Comparison of ENCODE assay signal across 20 cellular contexts in genomic region chr6:72446427-72446826, GRCh38.
A peak's percentile ranks its signal among the peaks of the same experiment; 100 is the strongest.
DNase-seq lines count a peak whose midpoint lies in the region; ATAC-seq and TF ChIP-seq lines count a peak whose summit lies in the region.
"Had no signal": no experiment of that assay in that cellular context is flagged by ENCODE, and none has a peak within 500 bp of the region (broad histone marks: within the 10 kb centered on the region; RNA-seq: fewer than 3 reads in every experiment).

No MANE protein-coding gene starts in this region.

- H3K27ac ChIP-seq in GM23338 (ENCODE audit: low read depth) = no peak overlapping the region

- H3K4me1 ChIP-seq in GM23338 (ENCODE audit: insufficient read depth) = peaks cover 15% of the 10 kb centered on the region

- no peak overlapping the region for H3K27ac Mint-ChIP-seq in GM23338
- H3K27ac Mint-ChIP-seq: activated CD4-positive, alpha-beta memory T cell treated with anti-CD3 and anti-CD28 coated beads for 36 hours; dendritic cell treated with granulocyte-macrophage colony-stimulating factor and Interleukin-4, amounts not matched to agents 40 ng/mL and 50 ng/mL, for 4 days; stimulated activated naive B cell treated with anti-CD40 and anti-IgM and Interleukin-4, amounts not matched to agents 10 μg/mL and 1 μg/mL and 100 μg/mL, for 72 hours had no signal

- H3K4me1 Mint-ChIP-seq in GM23338 = peaks cover 17% of the 10 kb centered on the region

- H4K20me1 ChIP-seq in GM23338 (replicated peaks; ENCODE audit: insufficient read depth) = no peaks in the 10 kb centered on the region

- H3K9me3 Mint-ChIP-seq in GM23338 = no peaks in the 10 kb centered on the region
- H3K9me3 Mint-ChIP-seq: activated CD4-positive, alpha-beta memory T cell treated with anti-CD3 and anti-CD28 coated beads for 36 hours; dendritic cell treated with granulocyte-macrophage colony-stimulating factor and Interleukin-4, amounts not matched to agents 40 ng/mL and 50 ng/mL, for 4 days; stimulated activated naive B cell treated with anti-CD40 and anti-IgM and Interleukin-4, amounts not matched to agents 10 μg/mL and 1 μg/mL and 100 μg/mL, for 72 hours had no signal

- H3K4me2 ChIP-seq in GM23338 = no peak overlapping the region

- no peaks in the 10 kb centered on the region for H3K27me3 ChIP-seq in GM23338 (ENCODE audit: insufficient read depth)

- no peaks in the 10 kb centered on the region for H3K36me3 ChIP-seq in GM23338 (ENCODE audit: insufficient read depth)

- no peaks in the 10 kb centered on the region for H3K27me3 Mint-ChIP-seq in GM23338 (ENCODE audit: insufficient read depth, low read depth, poor library complexity)
- H3K27me3 Mint-ChIP-seq: activated CD4-positive, alpha-beta memory T cell treated with anti-CD3 and anti-CD28 coated beads for 36 hours; dendritic cell treated with granulocyte-macrophage colony-stimulating factor and Interleukin-4, amounts not matched to agents 40 ng/mL and 50 ng/mL, for 4 days had no signal

- no peak for ATAC-seq in GM23338
- ATAC-seq in GM21423 (IDR thresholded peaks at IDR 0.05; ENCODE audit: unreplicated experiment) = no peak
- ATAC-seq: stimulated activated naive B cell treated with anti-CD40 and anti-IgM and Interleukin-4, amounts not matched to agents 10 μg/mL and 1 μg/mL and 100 μg/mL, for 72 hours had no signal

- no peaks in the 10 kb centered on the region for H3F3A ChIP-seq in GM23338 (replicated peaks; ENCODE audit: low read depth)

- no peak overlapping the region for H3K4me3 Mint-ChIP-seq in GM23338
- H3K4me3 Mint-ChIP-seq: activated CD4-positive, alpha-beta memory T cell treated with anti-CD3 and anti-CD28 coated beads for 36 hours; dendritic cell treated with granulocyte-macrophage colony-stimulating factor and Interleukin-4, amounts not matched to agents 40 ng/mL and 50 ng/mL, for 4 days; stimulated activated naive B cell treated with anti-CD40 and anti-IgM and Interleukin-4, amounts not matched to agents 10 μg/mL and 1 μg/mL and 100 μg/mL, for 72 hours had no signal

- no peak overlapping the region for H3K4me3 ChIP-seq in GM23338
- no peak overlapping the region for H3K4me3 ChIP-seq in epithelial cell of esophagus (ENCODE audit: low read length)

- H3K79me2 ChIP-seq in GM23338 (replicated peaks; ENCODE audit: insufficient read depth) = no peaks in the 10 kb centered on the region

- H2AFZ ChIP-seq in GM23338 = no peak overlapping the region

- no peaks in the 10 kb centered on the region for H3K9me2 ChIP-seq in GM23338 (ENCODE audit: insufficient read depth)

- DNase-seq in GM23338 (ENCODE audit: low spot score) (peak; percentile 4), RKO (ENCODE audit: low spot score) (peak; percentile 5), epithelial cell of esophagus (ENCODE audit: low read depth) (peak; percentile 36), myocyte (ENCODE audit: low read depth) (peak; percentile 53), NCI-H345 treated with DMSO at 0.1 percent for 48 hours (lab: John Stamatoyannopoulos, UW; ENCODE audit: unreplicated experiment) (no peak)
- no peak for DNase-seq in stimulated activated CD4-positive, alpha-beta T cell treated with anti-CD3 and anti-CD28 coated beads, Interleukin-1b, Interleukin-23, amount 100 ng/mL, for 48 hours
- DNase-seq: activated CD4-positive, alpha-beta memory T cell treated with anti-CD3 and anti-CD28 coated beads for 36 hours; activated CD4-positive, CD25-positive, alpha-beta regulatory T cell; activated gamma-delta T cell treated with Interleukin-2 at 50 U/mL for 16 hours; activated T-cell treated with anti-CD3 and anti-CD28 coated beads for 4 hours; DMS79; head of caudate nucleus; NCI-H1436; NCI-H2171; NCI-H524 treated with DMSO at 0.1 percent for 48 hours; small intestine; stimulated activated naive B cell treated with anti-CD40 and anti-IgM and Interleukin-4, amounts not matched to agents 10 μg/mL and 1 μg/mL and 100 μg/mL, for 72 hours; T1000 had no signal

- TF ChIP-seq CTCF in GM23338 (conservative IDR thresholded peaks at IDR 0.05; ENCODE audit: low read depth in 2 of 2) (no peak), epithelial cell of esophagus (IDR thresholded peaks at IDR 0.05; ENCODE audit: insufficient read depth, low read depth, low read length, missing control alignments) (no peak)

- no peaks in the 10 kb centered on the region for H3K36me3 Mint-ChIP-seq in GM23338 (ENCODE audit: low read depth)
- H3K36me3 Mint-ChIP-seq: activated CD4-positive, alpha-beta memory T cell treated with anti-CD3 and anti-CD28 coated beads for 36 hours; stimulated activated naive B cell treated with anti-CD40 and anti-IgM and Interleukin-4, amounts not matched to agents 10 μg/mL and 1 μg/mL and 100 μg/mL, for 72 hours had no signal

TF ChIP-seq in GM23338, 12 proteins besides CTCF, POLR2A, EP300 and RAD21:
- TF ChIP-seq CREB1 (CRISPR knock-in tag; IDR thresholded peaks at IDR 0.05; ENCODE audit: low read depth) = no peak
- peak; percentile 70 for TF ChIP-seq REST (IDR thresholded peaks at IDR 0.05; ENCODE audit: unreplicated experiment)
TF ChIP-seq in GM23338: peak in this region for 1.

Comparison
In these comparisons a context has a peak if more than half of its experiments do, and no peak if none do; other contexts are left out.
1. DNase-seq: peak in GM23338 (single experiment), RKO (single experiment), epithelial cell of esophagus (single experiment) and myocyte (single experiment); none in NCI-H345 treated with DMSO at 0.1 percent for 48 hours (single experiment) and stimulated activated CD4-positive, alpha-beta T cell treated with anti-CD3 and anti-CD28 coated beads, Interleukin-1b, Interleukin-23, amount 100 ng/mL, for 48 hours (single experiment).